Comparison of ENCODE assay signal across 22 cellular contexts in genomic region chr13:76730220-76730619, GRCh38.
"Had no signal": no experiment of that assay in that cellular context is flagged by ENCODE, and none has a peak within 500 bp of the region (broad histone marks: within the 10 kb centered on the region; RNA-seq: fewer than 3 reads in every experiment).

No MANE protein-coding gene starts in this region.

- H3K27ac ChIP-seq: VCaP had no signal

- H3K4me3 ChIP-seq: esophagus muscularis mucosa, skin epidermis had no signal

- ATAC-seq: activated CD8-positive, alpha-beta memory T cell treated with anti-CD3 and anti-CD28 coated beads, Interleukin-2, amount 10 ng/mL, durations not matched to agents 7 days and 5 days; activated naive CD8-positive, alpha-beta T cell treated with anti-CD3 and anti-CD28 coated beads, Interleukin-2, amount 50 U/mL, for 24 hours; left lobe of liver; naive thymus-derived CD8-positive, alpha-beta T cell had no signal

- DNase-seq: activated CD4-positive, alpha-beta T cell treated with anti-CD3 and anti-CD28 coated beads, Interleukin-2, amount 50 U/mL, for 48 hours; activated CD8-positive, alpha-beta memory T cell treated with anti-CD3 and anti-CD28 coated beads, Interleukin-2, amount 10 ng/mL, durations not matched to agents 7 days and 5 days; activated naive CD4-positive, alpha-beta T cell treated with anti-CD3 and anti-CD28 coated beads for 36 hours; activated naive CD8-positive, alpha-beta T cell treated with anti-CD3 and anti-CD28 coated beads, Interleukin-2, amount 50 U/mL, for 24 hours; activated T-cell treated with anti-CD3 and anti-CD28 coated beads, Interleukin-2, amount 50 U/mL, for 1 hour; aorta; foreskin melanocyte; mesenchymal stem cell; naive thymus-derived CD8-positive, alpha-beta T cell; retina; stimulated activated CD4-positive, alpha-beta T cell treated with anti-CD3 and anti-CD28 coated beads, Interleukin-15, amount 100 ng/mL, for 24 hours; stimulated activated CD4-positive, alpha-beta T cell treated with anti-CD3 and anti-CD28 coated beads, Interleukin-4, amount 100 ng/mL, for 4 hours; stimulated activated CD8-positive, alpha-beta memory T cell treated with anti-CD3 and anti-CD28 coated beads, Interleukin-4, amount 100 ng/mL, for 48 hours; stimulated activated naive CD4-positive, alpha-beta T cell treated with Interleukin-2 at 50 U/mL for 16 hours; T-helper 1 cell; trophoblast cell had no signal

- H3K9me3 ChIP-seq: esophagus muscularis mucosa had no signal

- FAIRE-seq: endometrium, islet of Langerhans had no signal

- H3K36me3 ChIP-seq: esophagus muscularis mucosa had no signal
